In the genomic region with DNA sequence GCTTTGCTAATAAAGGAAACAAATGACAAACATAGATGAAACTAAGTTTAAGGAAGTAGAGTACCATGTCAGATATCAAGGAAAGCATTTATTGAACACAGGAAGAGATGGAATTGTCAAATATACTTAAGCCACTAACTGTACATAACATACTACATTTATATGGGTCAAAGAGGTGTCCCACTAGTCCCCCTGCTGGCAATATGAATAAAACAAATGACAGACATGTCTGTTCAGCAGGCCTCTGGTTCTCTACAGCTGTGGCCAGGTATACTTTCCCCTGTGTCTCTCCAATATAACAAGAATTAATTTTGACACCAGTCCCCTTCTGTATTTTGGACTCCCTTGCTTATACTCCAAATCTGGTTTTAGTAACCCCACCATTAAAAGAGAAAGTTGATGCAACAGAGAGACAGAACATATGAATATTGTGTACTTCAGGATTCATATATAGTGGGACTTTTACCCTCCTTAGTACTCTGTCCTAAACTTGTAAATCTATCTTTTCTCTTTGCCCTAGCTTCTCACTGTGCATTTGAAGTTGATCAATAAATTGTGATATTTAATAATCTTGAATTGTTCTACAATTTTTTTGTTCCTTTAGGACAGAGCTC, we compare ENCODE assay signal across 8 cellular contexts. TPM values are rescaled to one million over a fixed set of nuclear protein-coding genes. Genes with fewer than 3 reads are reported as not detected.
A peak's percentile ranks its signal among the peaks of the same experiment; 100 is the strongest.
DNase-seq lines count a peak whose midpoint lies in the region; ATAC-seq and TF ChIP-seq lines count a peak whose summit lies in the region.

No MANE protein-coding gene starts in this region.

- no peak overlapping the region for H3K27ac ChIP-seq in upper lobe of right lung
- H3K27ac ChIP-seq in substantia nigra (ENCODE audit: low read depth, low read length, poor library complexity, severe bottlenecking) = no peak overlapping the region

- H3K4me3 ChIP-seq in upper lobe of right lung = no peak overlapping the region

- H3K36me3 ChIP-seq in upper lobe of right lung = no peaks in the 10 kb centered on the region

- peaks cover 4% of the 10 kb centered on the region for H3K4me1 ChIP-seq in upper lobe of right lung

- no peaks in the 10 kb centered on the region for H3K27me3 ChIP-seq in upper lobe of right lung

- TF ChIP-seq CTCF in upper lobe of right lung (IDR thresholded peaks at IDR 0.05) = peak; percentile 49

- DNase-seq in GM03348 (ENCODE audit: low spot score) = peak; percentile 37
- DNase-seq in OCI-M1 (lab: John Stamatoyannopoulos, UW) = peak; percentile 92
- peak; percentile 14 for DNase-seq in fibroblast of the conjunctiva (ENCODE audit: low read depth)
- no peak for DNase-seq in upper lobe of right lung
- no peak for DNase-seq in DMS114 treated with DMSO at 0.1 percent for 48 hours (lab: John Stamatoyannopoulos, UW; ENCODE audit: unreplicated experiment)
- DNase-seq in substantia nigra (lab: John Stamatoyannopoulos, UW) = no peak
- no peak for DNase-seq in stimulated activated CD4-positive, alpha-beta T cell treated with anti-CD3 and anti-CD28 coated beads, Interleukin-2, amount 100 ng/mL, for 48 hours

- H3K9me3 ChIP-seq in upper lobe of right lung = no peaks in the 10 kb centered on the region

- peak; percentile 74 for ATAC-seq in HG02759 (IDR thresholded peaks at IDR 0.05; ENCODE audit: unreplicated experiment)
- peak; percentile 77 for ATAC-seq in upper lobe of right lung

- intact Hi-C loops in upper lobe of right lung (cut with DNase I) = no loop called here

RNA-seq across cellular contexts. Expression of a gene that starts 42.9 kb away (rescaled TPM):
- 115 TPM for total RNA-seq in upper lobe of right lung

Comparison
In these comparisons a context has a peak if more than half of its experiments do, and no peak if none do; other contexts are left out.
1. DNase-seq: peak in GM03348 (single experiment), OCI-M1 (single experiment) and fibroblast of the conjunctiva (single experiment); none in upper lobe of right lung (single experiment), DMS114 treated with DMSO at 0.1 percent for 48 hours (single experiment), substantia nigra (0 of 49) and stimulated activated CD4-positive, alpha-beta T cell treated with anti-CD3 and anti-CD28 coated beads, Interleukin-2, amount 100 ng/mL, for 48 hours (0 of 2).